ENCODE assay signal across 20 cellular contexts in the genomic region with DNA sequence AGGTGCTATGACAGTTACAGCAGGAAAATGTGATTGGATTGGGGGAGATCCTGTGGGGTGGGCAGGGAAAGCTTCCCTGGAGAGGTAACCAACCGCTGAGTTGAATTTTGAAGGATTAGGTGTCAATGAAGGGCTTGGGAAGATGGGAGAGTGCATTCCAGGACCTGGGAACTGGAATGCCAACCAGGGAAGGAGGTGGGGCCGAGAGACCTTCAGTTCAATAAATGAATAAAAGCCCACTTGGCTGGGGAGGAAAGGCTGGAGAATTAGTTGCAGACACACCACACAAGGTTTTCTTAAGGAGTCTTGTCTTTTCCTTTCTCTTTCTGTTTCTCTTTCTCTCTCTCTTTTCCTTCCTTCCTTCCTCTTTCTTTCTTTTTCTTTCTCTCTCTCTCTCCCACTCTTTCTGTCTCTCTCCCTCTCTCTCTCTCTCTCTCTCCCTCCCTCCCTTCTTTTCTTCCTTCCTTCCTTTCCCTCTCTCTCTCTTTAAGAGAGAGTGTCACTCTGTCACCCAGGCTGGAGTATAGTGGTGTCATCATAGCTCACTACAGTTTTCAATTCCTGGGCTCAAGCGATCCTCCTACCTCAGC. TPM values are rescaled to one million over a fixed set of nuclear protein-coding genes. Genes with fewer than 3 reads are reported as not detected.
A peak's percentile ranks its signal among the peaks of the same experiment; 100 is the strongest.
DNase-seq lines count a peak whose midpoint lies in the region; ATAC-seq and TF ChIP-seq lines count a peak whose summit lies in the region.
"Had no signal": no experiment of that assay in that cellular context is flagged by ENCODE, and none has a peak within 500 bp of the region (broad histone marks: within the 10 kb centered on the region; RNA-seq: fewer than 3 reads in every experiment).

No MANE protein-coding gene starts in this region.

- no peak overlapping the region for H3K4me3 Mint-ChIP-seq in activated naive CD4-positive, alpha-beta T cell treated with anti-CD3 and anti-CD28 coated beads, Interleukin-2, amount 50 U/mL, for 24 hours
- H3K4me3 Mint-ChIP-seq in activated naive CD4-positive, alpha-beta T cell treated with anti-CD3 and anti-CD28 coated beads for 36 hours, result no peak overlapping the region
- H3K4me3 Mint-ChIP-seq in type B pancreatic cell, result peak overlapping the region; percentile 74
- H3K4me3 Mint-ChIP-seq: activated T-cell treated with anti-CD3 and anti-CD28 coated beads, Interleukin-2, amount 50 U/mL, for 4 hours; CD4-positive, CD25-positive, alpha-beta regulatory T cell; stimulated activated naive B cell treated with anti-CD40 and anti-IgM and Interleukin-4, amounts not matched to agents 10 μg/mL and 1 μg/mL and 100 μg/mL, for 72 hours had no signal

- no peaks in the 10 kb centered on the region for H3K36me3 ChIP-seq in PC-9 (ENCODE audit: low read depth)
- no peaks in the 10 kb centered on the region for H3K36me3 ChIP-seq in iPS-20b (ENCODE audit: insufficient read depth, low read depth, low read length)
- no peaks in the 10 kb centered on the region for H3K36me3 ChIP-seq in gastrocnemius medialis
- H3K36me3 ChIP-seq: spleen, transverse colon had no signal

- intact Hi-C loops in activated naive CD4-positive, alpha-beta T cell treated with anti-CD3 and anti-CD28 coated beads for 36 hours (cut with micrococcal nuclease), result no loop called here
- intact Hi-C loops in PC-9 (cut with micrococcal nuclease; ENCODE audit: unreplicated experiment), result loop anchor here (1.0 to 10.0 kb wide), 3 partner anchors 21 to 276 kb away; no protein-coding TSS in a partner anchor
- intact Hi-C loops in gastrocnemius medialis (cut with DNase I; ENCODE audit: low total_unique reads), result no loop called here

- no peak for TF ChIP-seq POLR2A in gastrocnemius medialis (IDR thresholded peaks at IDR 0.05)

- peak overlapping the region; percentile 86 for H3K4me2 ChIP-seq in PC-9

- H3K4me1 Mint-ChIP-seq in activated naive CD4-positive, alpha-beta T cell treated with anti-CD3 and anti-CD28 coated beads, Interleukin-2, amount 50 U/mL, for 24 hours, result peaks cover 12% of the 10 kb centered on the region
- H3K4me1 Mint-ChIP-seq in activated naive CD4-positive, alpha-beta T cell treated with anti-CD3 and anti-CD28 coated beads for 36 hours (ENCODE audit: low read depth), result no peaks in the 10 kb centered on the region
- H3K4me1 Mint-ChIP-seq in type B pancreatic cell (ENCODE audit: unreplicated experiment), result peaks cover 21% of the 10 kb centered on the region

- H3K9ac ChIP-seq in iPS-20b (ENCODE audit: low read depth, low read length), result no peak overlapping the region; the same call in 1 of the 2 replicates

- no peak overlapping the region for H2AFZ ChIP-seq in PC-9

- TF ChIP-seq CTCF in PC-9 (conservative IDR thresholded peaks at IDR 0.05) (no peak), type B pancreatic cell (conservative IDR thresholded peaks at IDR 0.05) (no peak), gastrocnemius medialis (IDR thresholded peaks at IDR 0.05 in 4 of 5, conservative IDR thresholded peaks at IDR 0.05 in 1 of 5) (no peak)

- peaks cover 36% of the 10 kb centered on the region for H3K27me3 Mint-ChIP-seq in activated naive CD4-positive, alpha-beta T cell treated with anti-CD3 and anti-CD28 coated beads, Interleukin-2, amount 50 U/mL, for 24 hours
- peaks cover 49% of the 10 kb centered on the region for H3K27me3 Mint-ChIP-seq in activated naive CD4-positive, alpha-beta T cell treated with anti-CD3 and anti-CD28 coated beads for 36 hours (ENCODE audit: low read depth)
- H3K27me3 Mint-ChIP-seq in type B pancreatic cell, result peaks cover 29% of the 10 kb centered on the region

- no peaks in the 10 kb centered on the region for H3K36me3 Mint-ChIP-seq in activated naive CD4-positive, alpha-beta T cell treated with anti-CD3 and anti-CD28 coated beads, Interleukin-2, amount 50 U/mL, for 24 hours
- no peaks in the 10 kb centered on the region for H3K36me3 Mint-ChIP-seq in activated naive CD4-positive, alpha-beta T cell treated with anti-CD3 and anti-CD28 coated beads for 36 hours (ENCODE audit: low read depth)
- H3K36me3 Mint-ChIP-seq in type B pancreatic cell, result peaks cover 2% of the 10 kb centered on the region
- H3K36me3 Mint-ChIP-seq: CD4-positive, CD25-positive, alpha-beta regulatory T cell; stimulated activated naive B cell treated with anti-CD40 and anti-IgM and Interleukin-4, amounts not matched to agents 10 μg/mL and 1 μg/mL and 100 μg/mL, for 72 hours had no signal

- no peaks in the 10 kb centered on the region for H3K9me3 Mint-ChIP-seq in activated naive CD4-positive, alpha-beta T cell treated with anti-CD3 and anti-CD28 coated beads, Interleukin-2, amount 50 U/mL, for 24 hours
- no peaks in the 10 kb centered on the region for H3K9me3 Mint-ChIP-seq in activated naive CD4-positive, alpha-beta T cell treated with anti-CD3 and anti-CD28 coated beads for 36 hours
- no peaks in the 10 kb centered on the region for H3K9me3 Mint-ChIP-seq in type B pancreatic cell
- H3K9me3 Mint-ChIP-seq: activated T-cell treated with anti-CD3 and anti-CD28 coated beads, Interleukin-2, amount 50 U/mL, for 4 hours; stimulated activated naive B cell treated with anti-CD40 and anti-IgM and Interleukin-4, amounts not matched to agents 10 μg/mL and 1 μg/mL and 100 μg/mL, for 72 hours had no signal

- H4K20me1 ChIP-seq in PC-9 (ENCODE audit: insufficient read depth), result no peaks in the 10 kb centered on the region

- H3K79me2 ChIP-seq in PC-9 (ENCODE audit: low read depth), result peaks cover 51% of the 10 kb centered on the region

- no peaks in the 10 kb centered on the region for H3K27me3 ChIP-seq in PC-9 (ENCODE audit: insufficient read depth, low read depth)
- peaks cover 17% of the 10 kb centered on the region for H3K27me3 ChIP-seq in iPS-20b (ENCODE audit: insufficient read depth, low read length)
- peaks cover 46 to 57% (median 53%) of the 10 kb centered on the region in 3 donors for H3K27me3 ChIP-seq in gastrocnemius medialis

- H3K9me3 ChIP-seq in PC-9 (ENCODE audit: insufficient read depth, low read depth) (no peaks in the 10 kb centered on the region), iPS-20b (ENCODE audit: insufficient read depth, low read depth, low read length) (no peaks in the 10 kb centered on the region), gastrocnemius medialis (no peaks in the 10 kb centered on the region)
- H3K9me3 ChIP-seq: spleen, transverse colon had no signal

- BruUV-seq in PC-9 (replicated peaks; lab: Mats Ljungman, UMichigan), result no TSS peak

- no peak for DNase-seq in activated naive CD4-positive, alpha-beta T cell treated with anti-CD3 and anti-CD28 coated beads for 36 hours
- DNase-seq in PC-9 (no peak), type B pancreatic cell (ENCODE audit: extremely low spot score, unreplicated experiment) (no peak), activated gamma-delta T cell treated with Interleukin-2 at 50 U/mL for 16 hours (no peak), gastrocnemius medialis (no peak)
- DNase-seq: activated CD4-positive, alpha-beta T cell treated with anti-CD3 and anti-CD28 coated beads, Interleukin-2, amount 50 U/mL, for 48 hours; activated T-cell treated with anti-CD3 and anti-CD28 coated beads, Interleukin-2, amount 50 U/mL, for 4 hours; caudate nucleus; CD4-positive, CD25-positive, alpha-beta regulatory T cell; effector memory CD4-positive, alpha-beta T cell; hypothalamus; NCI-H1694 treated with DMSO at 0.1 percent for 48 hours; spleen; stimulated activated naive B cell treated with anti-CD40 and anti-IgM and Interleukin-4, amounts not matched to agents 10 μg/mL and 1 μg/mL and 100 μg/mL, for 72 hours; transverse colon had no signal

- peak overlapping the region; percentile 2 for H3K27ac Mint-ChIP-seq in activated naive CD4-positive, alpha-beta T cell treated with anti-CD3 and anti-CD28 coated beads, Interleukin-2, amount 50 U/mL, for 24 hours
- no peak overlapping the region for H3K27ac Mint-ChIP-seq in activated naive CD4-positive, alpha-beta T cell treated with anti-CD3 and anti-CD28 coated beads for 36 hours
- peak overlapping the region; percentile 78 for H3K27ac Mint-ChIP-seq in type B pancreatic cell
- H3K27ac Mint-ChIP-seq: CD4-positive, CD25-positive, alpha-beta regulatory T cell; stimulated activated naive B cell treated with anti-CD40 and anti-IgM and Interleukin-4, amounts not matched to agents 10 μg/mL and 1 μg/mL and 100 μg/mL, for 72 hours had no signal

- CTCF ChIA-PET in activated naive CD4-positive, alpha-beta T cell treated with anti-CD3 and anti-CD28 coated beads for 36 hours (lab: Charles Lee), result no interaction called here
- CTCF ChIA-PET in PC-9 (lab: Charles Lee), result interaction anchor here (0.6 kb wide), 1 partner anchor 120 kb away, joined by 3 read pairs; no protein-coding TSS in a partner anchor

- POLR2A ChIA-PET in PC-9 (lab: Charles Lee; ENCODE audit: unreplicated experiment), result interaction anchor here (0.6 to 0.9 kb wide), 3 partner anchors 20 to 1213 kb away, joined by 3 to 35 read pairs (median 6); a partner anchor contains a TSS

- peak overlapping the region; percentile 62 for H3K27ac ChIP-seq in PC-9
- no peak overlapping the region for H3K27ac ChIP-seq in iPS-20b (ENCODE audit: low read length)
- H3K27ac ChIP-seq in gastrocnemius medialis, result no peak overlapping the region
- H3K27ac ChIP-seq: spleen, transverse colon had no signal

- no peaks in the 10 kb centered on the region for H3K9me2 ChIP-seq in PC-9 (ENCODE audit: insufficient read depth)

- H3K4me3 ChIP-seq in PC-9 (peak overlapping the region; percentile 13; the same call in 1 of the 2 replicates), iPS-20b (ENCODE audit: low read length) (0 out of 2 replicates have a peak overlapping the region, but pooled peaks have one; percentile 29), gastrocnemius medialis (no peak overlapping the region)
- H3K4me3 ChIP-seq: spleen, transverse colon had no signal

- H3F3A ChIP-seq in PC-9 (ENCODE audit: insufficient read depth, low read depth), result peaks cover 9% of the 10 kb centered on the region; the same call in 1 of the 2 replicates

- ATAC-seq in gastrocnemius medialis (no peak), HG03039 (IDR thresholded peaks at IDR 0.05; ENCODE audit: unreplicated experiment) (no peak)
- ATAC-seq: activated T-cell treated with anti-CD3 and anti-CD28 coated beads, Interleukin-2, amount 50 U/mL, for 4 hours; left lobe of liver; stimulated activated naive B cell treated with anti-CD40 and anti-IgM and Interleukin-4, amounts not matched to agents 10 μg/mL and 1 μg/mL and 100 μg/mL, for 72 hours had no signal

- in situ Hi-C loops in gastrocnemius medialis (cut with MboI; ENCODE audit: low sequenced_read_pairs in 4 of 4), result no loop called here

- H3K4me1 ChIP-seq in PC-9 (replicated peaks; ENCODE audit: insufficient read depth), result peaks cover 25% of the 10 kb centered on the region
- H3K4me1 ChIP-seq in iPS-20b (ENCODE audit: insufficient read depth, low read length), result peaks cover 14% of the 10 kb centered on the region; the same call in 1 of the 2 replicates
- peaks cover 5 to 8% of the 10 kb centered on the region in 2 donors for H3K4me1 ChIP-seq in gastrocnemius medialis

RNA-seq across cellular contexts. Expression of a gene that starts 3.3 kb away (rescaled TPM):
- total RNA-seq in activated naive CD4-positive, alpha-beta T cell treated with anti-CD3 and anti-CD28 coated beads for 36 hours, result under 1 TPM; 0.17 to 0.24 TPM
- total RNA-seq in PC-9 (2021) (16.0 and 19.2 TPM in 2 replicates), type B pancreatic cell (ENCODE audit: low replicate concordance) (6.6 and 16.9 TPM in 2 replicates), gastrocnemius medialis (under 1 TPM in 1 of 4 donors, not detected in 3; 0.07 TPM)
- total RNA-seq: CD4-positive, CD25-positive, alpha-beta regulatory T cell; LHCN-M2 had no signal

Comparison
In these comparisons a context has a peak if more than half of its experiments do, and no peak if none do; other contexts are left out.
1. H3K4me3 ChIP-seq: peak in PC-9 (single experiment) and iPS-20b (single experiment); none in gastrocnemius medialis (0 of 4).